ENCODE assay signal across 8 cellular contexts in genomic region chr6:29632789-29633531, GRCh38. TPM values are rescaled to one million over a fixed set of nuclear protein-coding genes. Genes with fewer than 3 reads are reported as not detected.
DNase-seq lines count a peak whose midpoint lies in the region; ATAC-seq, FAIRE-seq and TF ChIP-seq lines count a peak whose summit lies in the region.

Gene GABBR1 (minus strand): TSS chr6:29633183. CDS start chr6:29632385, 798 bp downstream.

- under 1% methylated on average over 57 of the region's 57 CpGs for WGBS in right cardiac atrium

- DNase-seq in EH (ENCODE audit: low read depth), result peak; percentile 93
- DNase-seq in NCI-H1694 treated with DMSO at 0.1 percent for 48 hours (lab: John Stamatoyannopoulos, UW), result peak; percentile 48
- peak; percentile 70 for DNase-seq in T-helper 9 cell
- DNase-seq in astrocyte (ENCODE audit: low read depth), result peak; percentile 76
- DNase-seq in right cardiac atrium, result peak; percentile 90 to 96 (median 95)
- DNase-seq in KG1 (lab: John Stamatoyannopoulos, UW), result no peak

- peak within 1 kb of the TSS; percentile 91 for H2AFZ ChIP-seq in astrocyte (ENCODE audit: low read depth, low read length)

- H3K36me3 ChIP-seq in astrocyte (ENCODE audit: insufficient read depth, low read length), result no peaks in the 10 kb centered on the region
- no peaks in the 10 kb centered on the region for H3K36me3 ChIP-seq in rectal smooth muscle tissue (ENCODE audit: control insufficient read depth, insufficient read depth, low read length)

- peaks cover 25% of the 10 kb centered on the region for H3K4me1 Mint-ChIP-seq in astrocyte (ENCODE audit: low read depth, unreplicated experiment)

- peaks cover 17% of the 10 kb centered on the region for H4K20me1 ChIP-seq in astrocyte (ENCODE audit: insufficient read depth, low read length)

- no peak for TF ChIP-seq CTCF in astrocyte (IDR thresholded peaks at IDR 0.05; ENCODE audit: insufficient read depth, low read depth, low read length)

- H3K4me1 ChIP-seq in astrocyte (ENCODE audit: insufficient read depth, low read length) (peaks cover 31% of the 10 kb centered on the region), right cardiac atrium (ENCODE audit: control insufficient read depth, insufficient read depth, low read length) (peaks cover 8% of the 10 kb centered on the region), rectal smooth muscle tissue (ENCODE audit: control insufficient read depth, insufficient read depth, low read length) (peaks cover 8% of the 10 kb centered on the region)

- H3K27me3 ChIP-seq in astrocyte (ENCODE audit: insufficient read depth, low read length), result no peaks in the 10 kb centered on the region
- H3K27me3 ChIP-seq in right cardiac atrium (ENCODE audit: control insufficient read depth, insufficient read depth), result no peaks in the 10 kb centered on the region
- peaks cover 2% of the 10 kb centered on the region for H3K27me3 ChIP-seq in rectal smooth muscle tissue (ENCODE audit: control insufficient read depth, insufficient read depth, low read length)

- H3K9ac ChIP-seq in astrocyte (ENCODE audit: low read length) (peak within 1 kb of the TSS; percentile 82), rectal smooth muscle tissue (ENCODE audit: low read length) (peak within 1 kb of the TSS; percentile 19)

- no peaks in the 10 kb centered on the region for H3K9me3 ChIP-seq in astrocyte (ENCODE audit: insufficient read depth, low read depth, low read length)
- no peaks in the 10 kb centered on the region for H3K9me3 ChIP-seq in right cardiac atrium (ENCODE audit: control insufficient read depth, low read length)

- no peaks in the 10 kb centered on the region for H3K36me3 Mint-ChIP-seq in astrocyte (ENCODE audit: low read depth, unreplicated experiment)

- peak within 1 kb of the TSS; percentile 82 for H3K27ac Mint-ChIP-seq in astrocyte (ENCODE audit: unreplicated experiment)

- no peak for FAIRE-seq in astrocyte (lab: Jason Lieb, UNC)

- ATAC-seq in HG02571 (IDR thresholded peaks at IDR 0.05; ENCODE audit: unreplicated experiment) (peak; percentile 56), right cardiac atrium (peak; percentile 94 to 96)

- peak within 1 kb of the TSS; percentile 87 for H3K4me3 Mint-ChIP-seq in astrocyte (ENCODE audit: unreplicated experiment)

- H3K4me3 ChIP-seq in astrocyte (ENCODE audit: insufficient read depth, low read depth, low read length) (peak within 1 kb of the TSS; percentile 79), right cardiac atrium (ENCODE audit: low read length) (peak within 1 kb of the TSS; percentile 96), rectal smooth muscle tissue (ENCODE audit: low read length) (peak within 1 kb of the TSS; percentile 68)

- H3K4me2 ChIP-seq in astrocyte (ENCODE audit: low read length), result peak within 1 kb of the TSS; percentile 100

- H3K27ac ChIP-seq in astrocyte (ENCODE audit: low read depth, low read length), result peak within 1 kb of the TSS; percentile 47
- H3K27ac ChIP-seq in right cardiac atrium (ENCODE audit: low read length), result peak within 1 kb of the TSS; percentile 49
- H3K27ac ChIP-seq in rectal smooth muscle tissue (ENCODE audit: low read depth, low read length), result peak within 1 kb of the TSS; percentile 68

- no peaks in the 10 kb centered on the region for H3K9me3 Mint-ChIP-seq in astrocyte (ENCODE audit: unreplicated experiment)

- peaks cover 10% of the 10 kb centered on the region for H3K79me2 ChIP-seq in astrocyte (ENCODE audit: insufficient read depth, low read length)

- intact Hi-C loops in right cardiac atrium (cut with DNase I), result no loop called here

- H3K27me3 Mint-ChIP-seq in astrocyte (ENCODE audit: low read depth, unreplicated experiment), result no peaks in the 10 kb centered on the region

RNA-seq across cellular contexts. Expression of gene GABBR1, which starts in this region (rescaled TPM):
- 61.4 and 66.3 TPM in 2 replicates for total RNA-seq in astrocyte
- 10 to 100 TPM; 34.8 to 40.0 (median 36.6) TPM for total RNA-seq in right cardiac atrium
- 37.5 TPM for polyA plus RNA-seq in right cardiac atrium
